ENCODE assay signal across 19 cellular contexts in the genomic region with DNA sequence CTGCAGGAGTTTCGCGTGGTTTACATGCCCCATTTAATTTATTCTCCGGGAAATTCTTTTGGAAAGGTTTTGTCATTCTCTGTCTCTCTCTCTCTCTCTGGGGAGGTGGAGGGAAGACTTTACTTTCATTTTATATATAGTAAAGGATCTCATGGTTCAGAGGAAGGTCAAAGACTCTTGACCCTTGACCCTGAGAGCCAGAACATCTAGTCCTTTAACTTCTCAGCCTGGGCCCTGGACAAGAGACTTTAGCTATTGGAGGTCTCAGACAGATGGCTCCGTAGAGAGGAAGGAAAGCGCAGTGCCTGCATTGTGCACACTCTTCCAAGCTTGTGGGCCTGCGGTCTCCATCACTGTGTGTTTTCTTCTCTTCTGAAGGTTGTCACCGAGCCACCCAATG. TPM values are rescaled to one million over a fixed set of nuclear protein-coding genes. Genes with fewer than 3 reads are reported as not detected.
DNase-seq lines count a peak whose midpoint lies in the region; ATAC-seq, FAIRE-seq and TF ChIP-seq lines count a peak whose summit lies in the region.
"Had no signal": no experiment of that assay in that cellular context is flagged by ENCODE, and none has a peak within 500 bp of the region (broad histone marks: within the 10 kb centered on the region; RNA-seq: fewer than 3 reads in every experiment).

No MANE protein-coding gene starts in this region.

- CTCF ChIA-PET in K562 (lab: Yijun Ruan, JAX; ENCODE audit: low intra/inter-chr PET ratio): no interaction called here

- peak; percentile 36 for DNase-seq in DMS53 (lab: John Stamatoyannopoulos, UW)
- DNase-seq in DMS53 treated with DMSO at 0.1 percent for 48 hours (lab: John Stamatoyannopoulos, UW; ENCODE audit: unreplicated experiment): no peak
- no peak for DNase-seq in left ventricle myocardium superior
- no peak for DNase-seq in right atrium auricular region (ENCODE audit: low spot score)
- DNase-seq in K562 (ENCODE audit: extremely low read depth in 1 of 4, low spot score in 3 of 4): no peak
- DNase-seq in NCI-H1048 (lab: John Stamatoyannopoulos, UW): no peak
- no peak for DNase-seq in activated CD4-positive, CD25-positive, alpha-beta regulatory T cell (lab: John Stamatoyannopoulos, UW)
- DNase-seq: C1 segment of cervical spinal cord; CD8-positive, alpha-beta T cell; GF-D8; H9 had no signal

- H3K4me1 ChIP-seq in right atrium auricular region (no peaks in the 10 kb centered on the region), KMS-11 (ENCODE audit: low read depth, poor library complexity, severe bottlenecking) (peaks cover 24% of the 10 kb centered on the region), K562 (replicated peaks in 1 of 2; ENCODE audit: control insufficient read depth in 2 of 2, insufficient read depth in 2 of 2, low read length in 2 of 2) (peaks cover 0 to 4% of the 10 kb centered on the region in 2 experiments; a peak in 2 of 5 replicates)
- H3K4me1 ChIP-seq: Caco-2 had no signal

- POLR2A ChIA-PET in K562 (lab: Yijun Ruan, JAX): interaction anchor here (1.1 kb wide), 1 partner anchor 10 kb away, joined by 3 read pairs; no protein-coding TSS in a partner anchor

- H3K4me2 ChIP-seq in KMS-11 (peak overlapping the region; percentile 76), K562 (ENCODE audit: insufficient read depth, low read length) (no peak overlapping the region)
- H3K4me2 ChIP-seq: GM23338 had no signal

- H3K9ac ChIP-seq in KMS-11: no peak overlapping the region; the same call in 1 of the 2 replicates
- no peak overlapping the region for H3K9ac ChIP-seq in K562 (ENCODE audit: insufficient read depth in 1 of 2, low read depth in 2 of 2, low read length in 2 of 2)

- no peak for TF ChIP-seq EP300 in K562 (IDR thresholded peaks at IDR 0.05; ENCODE audit: low read length)

- FAIRE-seq in K562 (lab: Jason Lieb, UNC): no peak
- FAIRE-seq: A204.1, GM12891, GM18507 had no signal

- TF ChIP-seq POLR2A in K562 (conservative IDR thresholded peaks at IDR 0.05): no peak

- H2AFZ ChIP-seq in KMS-11 (ENCODE audit: low read depth) (no peak overlapping the region; the same call in 1 of the 2 replicates), K562 (ENCODE audit: low read depth, low read length) (no peak overlapping the region)
- H2AFZ ChIP-seq: GM23338 had no signal

- H3K4me3 ChIP-seq in right atrium auricular region (no peak overlapping the region), KMS-11 (IDR thresholded peaks at IDR 0.05; ENCODE audit: insufficient read depth, low read depth, low read length) (no peak overlapping the region), K562 (no peak overlapping the region)
- H3K4me3 ChIP-seq: GM23338 had no signal

- H3K27ac ChIP-seq in right atrium auricular region: no peak overlapping the region
- peak overlapping the region; percentile 23; the same call in 1 of the 2 replicates for H3K27ac ChIP-seq in KMS-11
- H3K27ac ChIP-seq in K562 (ENCODE audit: extremely low read depth, low read depth, low read length): no peak overlapping the region
- H3K27ac ChIP-seq: 22Rv1 had no signal

- 21% methylated on average over 7 of the region's 7 CpGs for WGBS in K562 (ENCODE audit: insufficient coverage, low coverage, missing lambda C conversion rate)

- no peak for TF ChIP-seq RAD21 in K562 (CRISPR knock-in tag; conservative IDR thresholded peaks at IDR 0.05 in 1 of 2, IDR thresholded peaks at IDR 0.05 in 1 of 2)

- no peaks in the 10 kb centered on the region for H3K9me1 ChIP-seq in K562 (ENCODE audit: control insufficient read depth, insufficient read depth, low read length)

- no peaks in the 10 kb centered on the region for H3K27me3 ChIP-seq in right atrium auricular region
- no peaks in the 10 kb centered on the region for H3K27me3 ChIP-seq in KMS-11 (ENCODE audit: insufficient read depth, low read depth)
- H3K27me3 ChIP-seq in K562 (ENCODE audit: control insufficient read depth in 2 of 2, insufficient read depth in 2 of 2, low read length in 2 of 2): peaks cover 58 to 93% of the 10 kb centered on the region in 2 experiments

- intact Hi-C loops in left ventricle myocardium superior (cut with micrococcal nuclease): no loop called here
- intact Hi-C loops in K562 (cut with micrococcal nuclease): loop anchor here (5.0 kb wide), 1 partner anchor 127 kb away; no protein-coding TSS in a partner anchor

- no peaks in the 10 kb centered on the region for H4K20me1 ChIP-seq in KMS-11 (ENCODE audit: insufficient read depth)
- H4K20me1 ChIP-seq in K562 (replicated peaks; ENCODE audit: control insufficient read depth, insufficient read depth, low read length): 0 out of 2 replicates have a peak, but pooled peaks cover 4% of the 10 kb centered on the region

- no peaks in the 10 kb centered on the region for H3K9me3 ChIP-seq in right atrium auricular region
- H3K9me3 ChIP-seq in K562 (replicated peaks; ENCODE audit: control insufficient read depth, insufficient read depth, low read depth, low read length): no peaks in the 10 kb centered on the region
- H3K9me3 ChIP-seq: Caco-2 had no signal

- TF ChIP-seq CTCF in right atrium auricular region (IDR thresholded peaks at IDR 0.05): no peak
- TF ChIP-seq CTCF in KMS-11 (conservative IDR thresholded peaks at IDR 0.05; ENCODE audit: low read depth, low read length): no peak
- no peak for TF ChIP-seq CTCF in K562 (IDR thresholded peaks at IDR 0.05 in 2 of 3, conservative IDR thresholded peaks at IDR 0.05 in 1 of 3; ENCODE audit: insufficient read depth in 2 of 3, low read depth in 1 of 3, low read length in 3 of 3)

- BruUV-seq in K562 (replicated peaks; lab: Mats Ljungman, UMichigan): no TSS peak

- ATAC-seq in left ventricle myocardium superior: peak; percentile 57
- ATAC-seq in K562: no peak
- ATAC-seq: CD8-positive, alpha-beta T cell; HCT116 had no signal

- H3K79me2 ChIP-seq in KMS-11 (ENCODE audit: insufficient read depth, low read depth) (no peaks in the 10 kb centered on the region), K562 (ENCODE audit: control insufficient read depth, insufficient read depth, low read length) (no peaks in the 10 kb centered on the region)

- no peaks in the 10 kb centered on the region for H3K36me3 ChIP-seq in right atrium auricular region
- H3K36me3 ChIP-seq in KMS-11 (ENCODE audit: insufficient read depth): no peaks in the 10 kb centered on the region
- H3K36me3 ChIP-seq in K562 (ENCODE audit: control insufficient read depth, insufficient read depth, low read length): no peaks in the 10 kb centered on the region

- in situ Hi-C loops in K562 (cut with MboI): no loop called here

TF ChIP-seq in K562, 482 proteins besides CTCF, POLR2A, EP300 and RAD21:
- no peak for TF ChIP-seq CBX3 (IDR thresholded peaks at IDR 0.05; ENCODE audit: borderline replicate concordance in 1 of 2, low read length in 2 of 2)
- no peak for TF ChIP-seq MEF2A (IDR thresholded peaks at IDR 0.05; ENCODE audit: control insufficient read depth, low read depth, low read length)
- TF ChIP-seq NR2C2 (CRISPR knock-in tag; IDR thresholded peaks at IDR 0.05): no peak
- TF ChIP-seq NR2C2 (tag; IDR thresholded peaks at IDR 0.05): peak; percentile 62
- peak; percentile 42 for TF ChIP-seq NR2C1 (IDR thresholded peaks at IDR 0.05)
- TF ChIP-seq NR2C1 (tag; IDR thresholded peaks at IDR 0.05): peak; percentile 46; the same call in 1 of the 2 replicates

RNA-seq across cellular contexts. Expression of a gene that starts 43.7 kb away (rescaled TPM):
- total RNA-seq in left ventricle myocardium superior: 54.0 TPM
- 10 to 100 TPM; 34.4 to 39.2 TPM for total RNA-seq in right atrium auricular region
- total RNA-seq in K562 (2011; cell fraction: chromatin; rRNA removed; ENCODE audit: low replicate concordance): 5.4 and 7.1 TPM in 2 replicates
- total RNA-seq in K562 (2011; cell fraction: nucleolus; rRNA removed): 4.5 and 5.0 TPM in 2 replicates
- total RNA-seq in K562 (2011; cell fraction: nucleoplasm; rRNA removed): 4.6 and 7.2 TPM in 2 replicates
- 1.4 TPM in 2 replicates for total RNA-seq in K562 (2014; rRNA removed)
- total RNA-seq in K562 (2014; rRNA removed; fragmentation: Illumina TruSeq; extraction: Trizol): 1.3 and 1.7 TPM in 2 replicates
- total RNA-seq in K562 (2015; rRNA removed; fragmentation: Illumina TruSeq; extraction: Trizol): 1.5 and 2.1 TPM in 2 replicates
- total RNA-seq in K562 (2021): 4.0 and 5.9 TPM in 2 replicates
- polyA plus RNA-seq in K562 (2011; rRNA removed): 2.6 and 6.8 TPM in 2 replicates
- 2.4 and 6.8 TPM in 2 replicates for polyA plus RNA-seq in K562 (2011; cell fraction: cytosol; rRNA removed)
- polyA plus RNA-seq in K562 (2011; cell fraction: nucleus; rRNA removed): 6.6 and 11.3 TPM in 2 replicates
- 4.0 and 11.0 TPM in 2 replicates for polyA plus RNA-seq in K562 (2012)
- 2.6 and 3.6 TPM in 2 replicates for polyA plus RNA-seq in K562 (2014; fragmentation: Illumina TruSeq; extraction: Trizol)
- under 1 TPM; 0.27 to 0.30 TPM for polyA plus RNA-seq in K562 (2014; fragmentation: Nextera tagmentation; extraction: Ambion mirVana)
- polyA plus RNA-seq in K562 (2014; rRNA removed): 3.1 and 3.4 TPM in 2 replicates
- polyA minus RNA-seq in K562 (2011; rRNA and poly(A)+ RNA removed): 2.2 and 3.6 TPM in 2 replicates
- polyA minus RNA-seq in K562 (2011; cell fraction: cytosol; rRNA and poly(A)+ RNA removed): 2.2 and 5.6 TPM in 2 replicates
- 3.8 and 8.9 TPM in 2 replicates for polyA minus RNA-seq in K562 (2011; cell fraction: nucleus; rRNA and poly(A)+ RNA removed)

RNA-seq across cellular contexts. Expression of a gene that starts 44.1 kb away (rescaled TPM):
- total RNA-seq in left ventricle myocardium superior (85.2 TPM), right atrium auricular region (10 to 100 TPM; 53.1 to 56.2 TPM), K562 (2014; rRNA removed) (31.1 and 34.5 TPM in 2 replicates), K562 (2014; rRNA removed; fragmentation: Illumina TruSeq; extraction: Trizol) (69.9 and 73.6 TPM in 2 replicates), K562 (2015; rRNA removed; fragmentation: Illumina TruSeq; extraction: Trizol) (59.6 and 63.6 TPM in 2 replicates), K562 (2021) (75.5 and 82.5 TPM in 2 replicates)
- 30.4 and 40.8 TPM in 2 replicates for total RNA-seq in K562 (2011; cell fraction: chromatin; rRNA removed; ENCODE audit: low replicate concordance)
- 22.5 and 24.2 TPM in 2 replicates for total RNA-seq in K562 (2011; cell fraction: nucleolus; rRNA removed)
- total RNA-seq in K562 (2011; cell fraction: nucleoplasm; rRNA removed): 37.6 and 62.4 TPM in 2 replicates
- polyA plus RNA-seq in K562 (2011; rRNA removed) (64.8 and 90.3 TPM in 2 replicates), K562 (2014; fragmentation: Illumina TruSeq; extraction: Trizol) (78.3 and 101 TPM in 2 replicates), K562 (2014; fragmentation: Nextera tagmentation; extraction: Ambion mirVana) (1 to 10 TPM; 3.3 to 6.3 TPM), K562 (2014; rRNA removed) (59.1 and 59.4 TPM in 2 replicates)
- polyA plus RNA-seq in K562 (2011; cell fraction: cytosol; rRNA removed): 29.8 and 49.5 TPM in 2 replicates
- polyA plus RNA-seq in K562 (2011; cell fraction: nucleus; rRNA removed): 44.5 and 52.5 TPM in 2 replicates
- polyA plus RNA-seq in K562 (2012): 48.0 and 52.7 TPM in 2 replicates
- 46.6 and 47.8 TPM in 2 replicates for polyA minus RNA-seq in K562 (2011; rRNA and poly(A)+ RNA removed)
- polyA minus RNA-seq in K562 (2011; cell fraction: cytosol; rRNA and poly(A)+ RNA removed): 26.5 and 29.5 TPM in 2 replicates
- polyA minus RNA-seq in K562 (2011; cell fraction: nucleus; rRNA and poly(A)+ RNA removed): 28.0 and 52.0 TPM in 2 replicates
